Comparison of ENCODE assay signal across 8 cellular contexts in genomic region chr6:108100003-108100402, GRCh38.
"Had no signal": no experiment of that assay in that cellular context is flagged by ENCODE, and none has a peak within 500 bp of the region (broad histone marks: within the 10 kb centered on the region; RNA-seq: fewer than 3 reads in every experiment).

No MANE protein-coding gene starts in this region.

- H3K9me3 ChIP-seq: HAP-1 had no signal

- H3K9ac ChIP-seq: GM23248 had no signal

- H3K4me1 ChIP-seq: HAP-1 had no signal

- H3K36me3 ChIP-seq: HAP-1 had no signal

- H3K4me3 ChIP-seq: GM23248, HAP-1 had no signal

- ATAC-seq: HCT116 had no signal

- H2AFZ ChIP-seq: GM23248 had no signal

- H3K27ac ChIP-seq: GM23248, HL-60 had no signal

- DNase-seq: GM23248, GOT3, H7, HFFc6, KG1 had no signal
